ENCODE assay signal across 22 cellular contexts in genomic region chr17:13583996-13584700, GRCh38. TPM values are rescaled to one million over a fixed set of nuclear protein-coding genes. Genes with fewer than 3 reads are reported as not detected.
"Had no signal": no experiment of that assay in that cellular context is flagged by ENCODE, and none has a peak within 500 bp of the region (broad histone marks: within the 10 kb centered on the region; RNA-seq: fewer than 3 reads in every experiment).

No MANE protein-coding gene starts in this region.

- H3K27me3 ChIP-seq: ascending aorta, hepatocyte, tibial nerve, uterus had no signal

- H3K27ac ChIP-seq: ascending aorta, esophagus muscularis mucosa, hepatocyte, lower lobe of right lung, tibial nerve, uterus had no signal

- H3K4me2 ChIP-seq: hepatocyte had no signal

- H3K9me3 ChIP-seq: ascending aorta, esophagus muscularis mucosa, lower lobe of right lung, tibial nerve, uterus had no signal

- FAIRE-seq: bronchial epithelial cell, islet of Langerhans, TTC549 had no signal

- ATAC-seq: activated T-cell treated with anti-CD3 and anti-CD28 coated beads, Interleukin-2, amount 50 U/mL, for 72 hours; left cardiac atrium; lower lobe of right lung; stimulated activated naive CD8-positive, alpha-beta T cell treated with anti-CD3 and anti-CD28 coated beads, Interleukin-15, Interleukin-2, amounts not matched to agents 100 U/mL and 50 U/mL, for 24 hours had no signal

- H3K79me2 ChIP-seq: hepatocyte had no signal

- H3K4me3 ChIP-seq: ascending aorta, esophagus muscularis mucosa, hepatocyte, lower lobe of right lung, tibial nerve, uterus had no signal

- H3K4me1 ChIP-seq: ascending aorta, lower lobe of right lung, uterus had no signal

- H2AFZ ChIP-seq: hepatocyte had no signal

- H3K4me3 Mint-ChIP-seq: activated T-cell treated with anti-CD3 and anti-CD28 coated beads, Interleukin-2, amount 50 U/mL, for 72 hours; nephron had no signal

- H3K9me3 Mint-ChIP-seq: activated T-cell treated with anti-CD3 and anti-CD28 coated beads, Interleukin-2, amount 50 U/mL, for 72 hours; nephron had no signal

- H3K36me3 ChIP-seq: ascending aorta, esophagus muscularis mucosa, lower lobe of right lung, tibial nerve, uterus had no signal

- DNase-seq: activated CD4-positive, alpha-beta T cell treated with anti-CD3 and anti-CD28 coated beads, Interleukin-2, amount 50 U/mL, for 4 hours; activated effector memory CD4-positive, alpha-beta T cell treated with anti-CD3 and anti-CD28 coated beads, Interleukin-2, amount 50 U/mL, for 16 hours; activated naive CD4-positive, alpha-beta T cell treated with anti-CD3 and anti-CD28 coated beads, Interleukin-2, amount 50 U/mL, for 16 hours; activated T-cell treated with anti-CD3 and anti-CD28 coated beads, Interleukin-2, amount 50 U/mL, for 72 hours; cerebellar nuclear complex; effector CD8-positive, alpha-beta T cell; foreskin fibroblast; left cardiac atrium; lower lobe of right lung; nucleus accumbens; posterior cingulate gyrus; retina; stimulated activated naive CD8-positive, alpha-beta T cell treated with anti-CD3 and anti-CD28 coated beads, Interleukin-15, Interleukin-2, amounts not matched to agents 100 U/mL and 50 U/mL, for 24 hours; uterus had no signal

RNA-seq across cellular contexts. Expression of gene HS3ST3A1, which starts 17.6 kb away (rescaled TPM):
- total RNA-seq: ascending aorta had no signal
